ENCODE assay signal across 28 cellular contexts in the genomic region with DNA sequence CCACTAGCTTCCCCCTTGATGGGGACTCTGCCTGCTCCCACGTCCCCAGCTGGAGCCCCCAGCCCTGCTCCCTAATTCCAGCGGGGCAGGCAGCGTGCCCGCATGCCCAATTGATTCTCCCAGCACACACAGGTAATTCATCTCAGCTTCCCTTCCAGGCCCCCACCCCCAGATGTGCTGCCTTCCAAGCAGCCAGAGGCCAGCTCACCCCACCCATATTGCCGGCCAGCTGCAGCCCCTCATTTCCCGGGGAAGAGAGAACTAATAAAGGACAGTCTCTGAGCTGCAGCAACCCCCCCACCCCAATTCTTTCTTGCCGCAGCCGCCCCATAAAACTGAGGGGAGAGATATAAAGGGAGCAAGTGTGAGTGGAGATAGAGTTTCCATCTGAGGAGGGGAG.
DNase-seq lines count a peak whose midpoint lies in the region; FAIRE-seq and TF ChIP-seq lines count a peak whose summit lies in the region.
"Had no signal": no experiment of that assay in that cellular context is flagged by ENCODE, and none has a peak within 500 bp of the region (broad histone marks: within the 10 kb centered on the region; RNA-seq: fewer than 3 reads in every experiment).

No MANE protein-coding gene starts in this region.

- H3K27me3 Mint-ChIP-seq in nephron (ENCODE audit: low read depth) (no peaks in the 10 kb centered on the region), neural progenitor cell (ENCODE audit: insufficient read depth, low read depth) (peaks cover 17% of the 10 kb centered on the region)
- H3K27me3 Mint-ChIP-seq: CD4-positive, alpha-beta memory T cell; CD4-positive, CD25-positive, alpha-beta regulatory T cell had no signal

- peak overlapping the region; percentile 94 to 98 (median 97) for H3K27ac Mint-ChIP-seq in nephron
- peak overlapping the region; percentile 79 for H3K27ac Mint-ChIP-seq in neural progenitor cell
- H3K27ac Mint-ChIP-seq: CD4-positive, alpha-beta memory T cell; CD4-positive, CD25-positive, alpha-beta regulatory T cell had no signal

- H3K4me3 ChIP-seq in neural progenitor cell = no peak overlapping the region
- no peak overlapping the region for H3K4me3 ChIP-seq in spleen
- H3K4me3 ChIP-seq: BLaER1 had no signal

- DNase-seq in left kidney (ENCODE audit: low read depth, low spot score) = peak; percentile 53
- no peak for DNase-seq in neural progenitor cell (ENCODE audit: low spot score)
- DNase-seq in spleen = peak; percentile 65
- no peak for DNase-seq in urothelium cell line (ENCODE audit: low spot score)
- no peak for DNase-seq in activated gamma-delta T cell treated with Interleukin-2 at 50 U/mL for 16 hours
- no peak for DNase-seq in GM10248 (ENCODE audit: extremely low spot score)
- DNase-seq in NOMO-1 treated with dmso at 0.1 percent for 144 hours (lab: John Stamatoyannopoulos, UW; ENCODE audit: unreplicated experiment) = no peak
- DNase-seq: 8988T; ACHN; BE2C; C1 segment of cervical spinal cord; CD4-positive, alpha-beta memory T cell; CD4-positive, CD25-positive, alpha-beta regulatory T cell; CD8-positive, alpha-beta memory T cell; COR-L47; DMS 273 treated with DMSO at 0.1 percent for 48 hours; DMS153; DMS53; DMS79; DND-41; EL; GDM1 had no signal

- no peaks in the 10 kb centered on the region for H3K36me3 ChIP-seq in neural progenitor cell
- no peaks in the 10 kb centered on the region for H3K36me3 ChIP-seq in spleen
- H3K36me3 ChIP-seq: BE2C, BLaER1 had no signal

- H3K36me3 Mint-ChIP-seq in nephron (ENCODE audit: low read depth) (no peaks in the 10 kb centered on the region), neural progenitor cell (no peaks in the 10 kb centered on the region)
- H3K36me3 Mint-ChIP-seq: CD14-positive monocyte; CD4-positive, alpha-beta memory T cell; CD4-positive, CD25-positive, alpha-beta regulatory T cell; CD8-positive, alpha-beta memory T cell had no signal

- intact Hi-C loops in spleen (cut with DNase I; ENCODE audit: low total_unique reads) = no loop called here

- no peak for TF ChIP-seq POLR2A in spleen (IDR thresholded peaks at IDR 0.05)

- H3K4me1 Mint-ChIP-seq in nephron = peaks cover 76% of the 10 kb centered on the region
- H3K4me1 Mint-ChIP-seq in neural progenitor cell = peaks cover 52% of the 10 kb centered on the region
- H3K4me1 Mint-ChIP-seq: CD4-positive, CD25-positive, alpha-beta regulatory T cell; CD8-positive, alpha-beta memory T cell had no signal

- H3K4me1 ChIP-seq in neural progenitor cell (peaks cover 21% of the 10 kb centered on the region), spleen (peaks cover 0 to 29% (median 15%) of the 10 kb centered on the region in 6 donors)

- CTCF ChIA-PET in GM10248 (lab: Yijun Ruan, JAX) = no interaction called here

- no peaks in the 10 kb centered on the region for H3K79me2 ChIP-seq in neural progenitor cell (ENCODE audit: low read depth)

- no peak overlapping the region for H3K4me2 ChIP-seq in neural progenitor cell
- H3K4me2 ChIP-seq: BLaER1 had no signal

- no peak for FAIRE-seq in urothelium cell line (lab: Jason Lieb, UNC)
- FAIRE-seq: A204.1, GM12891, GM19239 had no signal

- H3K27me3 ChIP-seq in neural progenitor cell = peaks cover 8% of the 10 kb centered on the region
- H3K27me3 ChIP-seq in spleen (replicated peaks in 1 of 7) = no peaks in the 10 kb centered on the region
- H3K27me3 ChIP-seq: BE2C had no signal

- WGBS in spleen, 5 donors = 84 to 99% (median 92%) methylated on average over 6 to 8 of the region's 8 CpGs

- POLR2A ChIA-PET in GM10248 (lab: Yijun Ruan, JAX) = no interaction called here

- peaks cover 12% of the 10 kb centered on the region for H3F3A ChIP-seq in neural progenitor cell (ENCODE audit: low read depth)

- H3K9me3 Mint-ChIP-seq in nephron (peaks cover 9% of the 10 kb centered on the region), neural progenitor cell (peaks cover 19% of the 10 kb centered on the region)
- H3K9me3 Mint-ChIP-seq: CD14-positive monocyte; CD8-positive, alpha-beta memory T cell had no signal

- no peak overlapping the region for H3K9ac ChIP-seq in neural progenitor cell
- H3K9ac ChIP-seq: BLaER1 had no signal

- TF ChIP-seq CTCF in nephron (IDR thresholded peaks at IDR 0.05; ENCODE audit: unreplicated experiment in 3 of 3) = no peak
- TF ChIP-seq CTCF in neural progenitor cell (IDR thresholded peaks at IDR 0.05) = no peak
- no peak for TF ChIP-seq CTCF in spleen (IDR thresholded peaks at IDR 0.05 in 8 of 11, conservative IDR thresholded peaks at IDR 0.05 in 3 of 11)
- TF ChIP-seq CTCF in GM10248 (IDR thresholded peaks at IDR 0.05; ENCODE audit: control extremely low read depth, extremely low read depth, low read depth, missing control alignments) = no peak

- no peak overlapping the region for H2AFZ ChIP-seq in neural progenitor cell (replicated peaks)

- H3K4me3 Mint-ChIP-seq in nephron = no peak overlapping the region
- H3K4me3 Mint-ChIP-seq in neural progenitor cell = no peak overlapping the region
- H3K4me3 Mint-ChIP-seq: CD14-positive monocyte; CD4-positive, alpha-beta memory T cell; CD4-positive, CD25-positive, alpha-beta regulatory T cell; CD8-positive, alpha-beta memory T cell had no signal

- H4K20me1 ChIP-seq in neural progenitor cell (ENCODE audit: low read depth) = no peaks in the 10 kb centered on the region
- H4K20me1 ChIP-seq: BLaER1 had no signal

- H3K9me3 ChIP-seq in neural progenitor cell (ENCODE audit: low read depth) (no peaks in the 10 kb centered on the region), spleen (no peaks in the 10 kb centered on the region)
- H3K9me3 ChIP-seq: BE2C, BLaER1 had no signal

- H3K27ac ChIP-seq in neural progenitor cell (no peak overlapping the region), spleen (no peak overlapping the region)
- H3K27ac ChIP-seq: BLaER1 had no signal

Comparison
In these comparisons a context has a peak if more than half of its experiments do, and no peak if none do; other contexts are left out.
1. DNase-seq: peak in left kidney (single experiment) and spleen (single experiment); none in neural progenitor cell (single experiment), urothelium cell line (single experiment), activated gamma-delta T cell treated with Interleukin-2 at 50 U/mL for 16 hours (single experiment), GM10248 (single experiment) and NOMO-1 treated with dmso at 0.1 percent for 144 hours (single experiment).